Comparison of ENCODE assay signal across 8 cellular contexts in the genomic region with DNA sequence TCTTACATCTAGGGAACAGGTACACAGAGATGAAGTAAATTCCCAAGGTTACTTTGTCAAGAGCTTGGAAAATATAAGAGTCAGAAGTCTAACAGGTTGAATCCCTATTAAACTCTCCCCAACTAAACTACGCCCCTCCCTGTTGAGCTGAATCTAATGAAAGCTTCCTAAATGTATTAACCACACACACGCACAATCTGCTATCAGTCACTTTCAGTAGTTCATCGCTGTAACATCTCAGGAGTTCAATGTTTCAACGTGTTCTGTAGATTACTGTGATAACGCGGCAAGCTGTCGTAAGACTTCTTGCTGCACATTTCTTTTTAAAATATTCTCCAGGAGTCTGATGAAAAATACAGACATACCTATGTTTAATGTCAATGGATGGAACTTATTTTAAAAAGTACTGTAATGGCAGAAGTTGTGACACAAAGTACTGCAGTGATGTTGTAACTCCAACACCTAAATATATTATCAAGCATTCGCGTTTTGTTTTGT. TPM values are rescaled to one million over a fixed set of nuclear protein-coding genes. Genes with fewer than 3 reads are reported as not detected.
DNase-seq lines count a peak whose midpoint lies in the region; ATAC-seq, FAIRE-seq and TF ChIP-seq lines count a peak whose summit lies in the region.

No MANE protein-coding gene starts in this region.

- peak in 2 of 4 donors; percentile 3 to 4 for ATAC-seq in pancreas

- peak overlapping the region; percentile 84 for H3K4me2 ChIP-seq in PC-9

- H3K9me2 ChIP-seq in PC-9 (ENCODE audit: insufficient read depth), result no peaks in the 10 kb centered on the region

- H3F3A ChIP-seq in PC-9 (ENCODE audit: insufficient read depth, low read depth), result peaks cover 24% of the 10 kb centered on the region

- peak overlapping the region; percentile 92 for H2AFZ ChIP-seq in PC-9

- WGBS in pancreas, 2 donors, result 13 to 14% methylated on average over 9 of the region's 9 CpGs

- no peaks in the 10 kb centered on the region for H3K9me3 Mint-ChIP-seq in activated CD4-positive, alpha-beta T cell treated with anti-CD3 and anti-CD28 coated beads, Interleukin-2, amount 10 ng/mL, durations not matched to agents 7 days and 5 days

- H3K4me3 ChIP-seq in PC-9 (peak overlapping the region; percentile 95), endocrine pancreas (ENCODE audit: control insufficient read depth, insufficient read depth, low read length) (peak overlapping the region; percentile 96), pancreas (peak overlapping the region; percentile 13 to 94 (median 78))

- peaks cover 33% of the 10 kb centered on the region for H3K4me1 Mint-ChIP-seq in activated CD4-positive, alpha-beta T cell treated with anti-CD3 and anti-CD28 coated beads, Interleukin-2, amount 10 ng/mL, durations not matched to agents 7 days and 5 days

- no peak for TF ChIP-seq CTCF in PC-9 (conservative IDR thresholded peaks at IDR 0.05)
- no peak for TF ChIP-seq CTCF in pancreas (IDR thresholded peaks at IDR 0.05)

- H3K27me3 Mint-ChIP-seq in activated CD4-positive, alpha-beta T cell treated with anti-CD3 and anti-CD28 coated beads, Interleukin-2, amount 10 ng/mL, durations not matched to agents 7 days and 5 days, result no peaks in the 10 kb centered on the region

- peak overlapping the region; percentile 73 for H3K9ac ChIP-seq in endocrine pancreas (ENCODE audit: control insufficient read depth, insufficient read depth, low read length)

- H3K36me3 Mint-ChIP-seq in activated CD4-positive, alpha-beta T cell treated with anti-CD3 and anti-CD28 coated beads, Interleukin-2, amount 10 ng/mL, durations not matched to agents 7 days and 5 days (ENCODE audit: low read depth), result peaks cover 33% of the 10 kb centered on the region

- POLR2A ChIA-PET in activated CD4-positive, alpha-beta T cell treated with anti-CD3 and anti-CD28 coated beads, Interleukin-2, amount 10 ng/mL, durations not matched to agents 7 days and 5 days (lab: Charles Lee), result no interaction called here
- POLR2A ChIA-PET in PC-9 (lab: Charles Lee; ENCODE audit: unreplicated experiment), result interaction anchor here (0.5 to 1.6 kb wide), 8 partner anchors 14 to 1220 kb away, joined by 3 to 9 read pairs (median 8); partner anchors contain the start of gene APAF1

- FAIRE-seq in pancreas (lab: Jason Lieb, UNC), result no peak

- H3K4me1 ChIP-seq in PC-9 (replicated peaks; ENCODE audit: insufficient read depth) (peaks cover 20% of the 10 kb centered on the region), endocrine pancreas (ENCODE audit: control insufficient read depth, insufficient read depth, low read length) (peaks cover 9% of the 10 kb centered on the region), pancreas (peaks cover 5 to 24% (median 16%) of the 10 kb centered on the region in 3 donors)

- H3K4me3 Mint-ChIP-seq in activated CD4-positive, alpha-beta T cell treated with anti-CD3 and anti-CD28 coated beads, Interleukin-2, amount 10 ng/mL, durations not matched to agents 7 days and 5 days, result peak overlapping the region; percentile 84

- peak; percentile 12 for DNase-seq in activated CD4-positive, alpha-beta T cell treated with anti-CD3 and anti-CD28 coated beads, Interleukin-2, amount 10 ng/mL, durations not matched to agents 7 days and 5 days
- no peak for DNase-seq in activated CD4-positive, alpha-beta T cell treated with anti-CD3 and anti-CD28 coated beads for 48 hours
- DNase-seq in PC-9 (no peak), pancreas (no peak), pons (ENCODE audit: low spot score) (no peak), HPDE6-E6E7 (ENCODE audit: extremely low spot score) (no peak), hypothalamus (lab: John Stamatoyannopoulos, UW) (no peak)

- H3K27ac ChIP-seq in PC-9 (peak overlapping the region; percentile 57), pancreas (peak overlapping the region; percentile 92 to 96 (median 94))

- H3K79me2 ChIP-seq in PC-9 (ENCODE audit: low read depth), result peaks cover 44% of the 10 kb centered on the region

- intact Hi-C loops in PC-9 (cut with micrococcal nuclease; ENCODE audit: unreplicated experiment) (loop anchor here (1.0 kb wide), 1 partner anchor 52 kb away; the partner anchor contains the start of gene APAF1), pancreas (cut with DNase I) (no loop called here)

- peak overlapping the region; percentile 96 for H3K27ac Mint-ChIP-seq in activated CD4-positive, alpha-beta T cell treated with anti-CD3 and anti-CD28 coated beads, Interleukin-2, amount 10 ng/mL, durations not matched to agents 7 days and 5 days

- H4K20me1 ChIP-seq in PC-9 (ENCODE audit: insufficient read depth), result peaks cover 40% of the 10 kb centered on the region

- TSS peak; percentile 98 for BruUV-seq in PC-9 (replicated peaks; lab: Mats Ljungman, UMichigan)

- no peaks in the 10 kb centered on the region for H3K9me3 ChIP-seq in PC-9 (ENCODE audit: insufficient read depth, low read depth)
- H3K9me3 ChIP-seq in endocrine pancreas (ENCODE audit: control insufficient read depth, low read length), result no peaks in the 10 kb centered on the region
- H3K9me3 ChIP-seq in pancreas, result no peaks in the 10 kb centered on the region

- H3K27me3 ChIP-seq in PC-9 (ENCODE audit: insufficient read depth, low read depth) (no peaks in the 10 kb centered on the region), endocrine pancreas (ENCODE audit: control insufficient read depth, insufficient read depth, low read length) (no peaks in the 10 kb centered on the region), pancreas (no peaks in the 10 kb centered on the region)

- CTCF ChIA-PET in activated CD4-positive, alpha-beta T cell treated with anti-CD3 and anti-CD28 coated beads, Interleukin-2, amount 10 ng/mL, durations not matched to agents 7 days and 5 days (lab: Charles Lee), result interaction anchor here (0.7 to 2.6 kb wide), 8 partner anchors 13 to 107 kb away, joined by 3 to 17 read pairs (median 4); partner anchors contain the start of gene IKBIP
- CTCF ChIA-PET in PC-9 (lab: Charles Lee), result interaction anchor here (0.8 to 0.9 kb wide), 2 partner anchors 26 to 53 kb away, joined by 3 to 4 read pairs; no protein-coding TSS in a partner anchor

- H3K36me3 ChIP-seq in PC-9 (ENCODE audit: low read depth), result peaks cover 25% of the 10 kb centered on the region
- no peaks in the 10 kb centered on the region for H3K36me3 ChIP-seq in endocrine pancreas (ENCODE audit: control insufficient read depth, insufficient read depth, low read length)
- peaks cover 0 to 12% (median 6%) of the 10 kb centered on the region in 3 donors for H3K36me3 ChIP-seq in pancreas

RNA-seq across cellular contexts. Expression of gene SLC25A3, which starts 0.6 kb away (rescaled TPM):
- total RNA-seq in activated CD4-positive, alpha-beta T cell treated with anti-CD3 and anti-CD28 coated beads, Interleukin-2, amount 10 ng/mL, durations not matched to agents 7 days and 5 days, result 100 to 1,000 TPM; 333 to 355 TPM
- total RNA-seq in PC-9 (2021), result 572 and 697 TPM in 2 replicates
- 100 to 1,000 TPM; 204 to 343 (median 254) TPM for total RNA-seq in pancreas
- polyA plus RNA-seq in pancreas, result 100 to 1,000 TPM; 133 to 223 TPM

RNA-seq across cellular contexts. Expression of gene IKBIP, which starts 51.7 kb away (rescaled TPM):
- 10 to 100 TPM; 18.4 to 18.8 TPM for total RNA-seq in activated CD4-positive, alpha-beta T cell treated with anti-CD3 and anti-CD28 coated beads, Interleukin-2, amount 10 ng/mL, durations not matched to agents 7 days and 5 days
- total RNA-seq in PC-9 (2021) (6.6 and 7.2 TPM in 2 replicates), pancreas (1 to 10 TPM; 1.4 to 8.0 (median 3.6) TPM)
- 1 to 10 TPM; 3.8 to 4.6 TPM for polyA plus RNA-seq in pancreas

RNA-seq across cellular contexts. Expression of gene APAF1, which starts 52.2 kb away (rescaled TPM):
- total RNA-seq in activated CD4-positive, alpha-beta T cell treated with anti-CD3 and anti-CD28 coated beads, Interleukin-2, amount 10 ng/mL, durations not matched to agents 7 days and 5 days, result 10 to 100 TPM; 28.3 to 31.5 TPM
- 12.8 and 19.1 TPM in 2 replicates for total RNA-seq in PC-9 (2021)
- 10 to 100 TPM in 1 of 6 donors, 1 to 10 TPM in 5; 2.7 to 14.0 (median 5.7) TPM for total RNA-seq in pancreas
- polyA plus RNA-seq in pancreas, result 1 to 10 TPM; 3.5 to 6.6 TPM
